8 cellular contexts compared by ENCODE assay signal in genomic region chr12:52213541-52214420, GRCh38. TPM values are rescaled to one million over a fixed set of nuclear protein-coding genes. Genes with fewer than 3 reads are reported as not detected.
DNase-seq lines count a peak whose midpoint lies in the region; ATAC-seq, FAIRE-seq and TF ChIP-seq lines count a peak whose summit lies in the region.

No MANE protein-coding gene starts in this region.

- peaks cover 16% of the 10 kb centered on the region for H3K27me3 Mint-ChIP-seq in progenitor cell of endocrine pancreas

- intact Hi-C loops in Right ventricle myocardium inferior (cut with DNase I) = no loop called here

- FAIRE-seq in G401.6 (lab: Jason Lieb, UNC) (peak; percentile 50), HTR-8/SVneo (lab: Jason Lieb, UNC) (peak; percentile 96)

- TF ChIP-seq CTCF in progenitor cell of endocrine pancreas (IDR thresholded peaks at IDR 0.05; ENCODE audit: unreplicated experiment) = peak; percentile 91

- H3K36me3 Mint-ChIP-seq in activated naive CD4-positive, alpha-beta T cell treated with anti-CD3 and anti-CD28 coated beads, Interleukin-2, amount 50 U/mL, for 72 hours = no peaks in the 10 kb centered on the region
- H3K36me3 Mint-ChIP-seq in progenitor cell of endocrine pancreas (ENCODE audit: insufficient read depth) = no peaks in the 10 kb centered on the region

- peak; percentile 82 for DNase-seq in HTR-8/SVneo (ENCODE audit: insufficient read length, low spot score)
- DNase-seq in RPMI7951 (ENCODE audit: low read depth) = peak; percentile 69
- peak in 1 of 2 donors; percentile 80 for DNase-seq in activated naive CD4-positive, alpha-beta T cell treated with anti-CD3 and anti-CD28 coated beads, Interleukin-2, amount 50 U/mL, for 72 hours (ENCODE audit: low spot score in 2 of 2)
- peak; percentile 83 for DNase-seq in Right ventricle myocardium inferior (ENCODE audit: missing footprints)
- peak; percentile 79 for DNase-seq in progenitor cell of endocrine pancreas (ENCODE audit: low spot score, unreplicated experiment)
- no peak for DNase-seq in cortex of kidney (lab: John Stamatoyannopoulos, UW)

- no peaks in the 10 kb centered on the region for H3K9me3 Mint-ChIP-seq in activated naive CD4-positive, alpha-beta T cell treated with anti-CD3 and anti-CD28 coated beads, Interleukin-2, amount 50 U/mL, for 72 hours
- no peaks in the 10 kb centered on the region for H3K9me3 Mint-ChIP-seq in progenitor cell of endocrine pancreas (ENCODE audit: low read depth)

- H3K4me1 Mint-ChIP-seq in progenitor cell of endocrine pancreas (ENCODE audit: low read depth) = peaks cover 29% of the 10 kb centered on the region

- H3K4me3 Mint-ChIP-seq in progenitor cell of endocrine pancreas (ENCODE audit: low read depth) = no peak overlapping the region

- H3K27ac Mint-ChIP-seq in activated naive CD4-positive, alpha-beta T cell treated with anti-CD3 and anti-CD28 coated beads, Interleukin-2, amount 50 U/mL, for 72 hours = no peak overlapping the region
- H3K27ac Mint-ChIP-seq in progenitor cell of endocrine pancreas = peak overlapping the region; percentile 72

- peak; percentile 78 to 84 for ATAC-seq in activated naive CD4-positive, alpha-beta T cell treated with anti-CD3 and anti-CD28 coated beads, Interleukin-2, amount 50 U/mL, for 72 hours
- peak; percentile 89 for ATAC-seq in Right ventricle myocardium inferior
- no peak for ATAC-seq in HG03025 (IDR thresholded peaks at IDR 0.05; ENCODE audit: low FRiP score, unreplicated experiment)

RNA-seq across cellular contexts. Expression of gene KRT7, which starts 19.3 kb away (rescaled TPM):
- total RNA-seq in RPMI7951 (2014; rRNA removed; shearing (Covaris generic)) = 0.68 and 2.3 TPM in 2 replicates
- 1 to 10 TPM in 1 of 2 donors, under 1 TPM in 1; 0.36 to 8.0 TPM for total RNA-seq in activated naive CD4-positive, alpha-beta T cell treated with anti-CD3 and anti-CD28 coated beads, Interleukin-2, amount 50 U/mL, for 72 hours
- total RNA-seq in Right ventricle myocardium inferior = not detected
- 11.6 and 18.2 TPM in 2 replicates for total RNA-seq in progenitor cell of endocrine pancreas

RNA-seq across cellular contexts. Expression of gene KRT80, which starts 22.0 kb away (rescaled TPM):
- 1.3 and 2.1 TPM in 2 replicates for total RNA-seq in RPMI7951 (2014; rRNA removed; shearing (Covaris generic))
- not detected for total RNA-seq in activated naive CD4-positive, alpha-beta T cell treated with anti-CD3 and anti-CD28 coated beads, Interleukin-2, amount 50 U/mL, for 72 hours
- total RNA-seq in Right ventricle myocardium inferior (not detected), progenitor cell of endocrine pancreas (0.07 and 0.20 TPM in 2 replicates)
